Comparison of ENCODE assay signal across 25 cellular contexts in the genomic region with DNA sequence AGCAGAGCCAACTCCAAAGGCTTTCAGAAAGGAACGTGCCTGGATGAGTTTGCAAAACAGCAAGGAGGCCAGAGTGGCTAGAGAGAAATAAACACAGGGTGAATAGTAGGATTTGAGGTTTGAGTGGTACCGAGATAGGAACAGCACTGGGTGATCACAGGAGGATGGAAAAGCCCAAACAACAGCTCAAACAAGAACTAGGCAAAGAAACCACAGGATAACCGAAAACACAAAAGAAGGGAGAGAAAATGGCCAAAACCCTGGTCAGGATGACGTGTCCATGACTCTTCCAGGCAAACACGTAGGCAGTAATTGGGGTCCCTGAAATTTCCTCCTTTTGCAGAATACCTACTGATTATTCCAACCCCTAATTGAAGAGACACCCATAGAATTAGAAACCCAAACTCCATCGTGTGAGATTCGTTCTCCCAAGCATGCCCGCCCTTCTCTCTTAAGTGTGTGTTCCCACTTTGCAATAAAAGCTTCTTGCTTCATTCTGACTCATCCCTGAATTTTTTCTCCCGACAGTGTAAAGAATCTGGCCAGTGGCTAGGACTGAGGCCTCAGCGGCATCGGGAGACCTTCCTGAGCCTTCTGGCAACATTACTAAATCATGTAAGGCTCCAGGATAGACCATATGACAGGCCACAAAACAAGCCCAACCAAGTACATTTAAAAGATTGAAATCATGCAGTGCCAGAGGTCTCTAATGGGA. TPM values are rescaled to one million over a fixed set of nuclear protein-coding genes. Genes with fewer than 3 reads are reported as not detected.
DNase-seq lines count a peak whose midpoint lies in the region; ATAC-seq, FAIRE-seq and TF ChIP-seq lines count a peak whose summit lies in the region.
"Had no signal": no experiment of that assay in that cellular context is flagged by ENCODE, and none has a peak within 500 bp of the region (broad histone marks: within the 10 kb centered on the region; RNA-seq: fewer than 3 reads in every experiment).

No MANE protein-coding gene starts in this region.

- H4K20me1 ChIP-seq in GM23248 (ENCODE audit: insufficient read depth), result no peaks in the 10 kb centered on the region
- no peaks in the 10 kb centered on the region for H4K20me1 ChIP-seq in fibroblast of lung (ENCODE audit: control insufficient read depth, extremely low read depth, insufficient read depth, low read length)

- H3K9ac ChIP-seq in GM23248 (no peak overlapping the region), fibroblast of lung (ENCODE audit: insufficient read depth, low read length) (no peak overlapping the region)

- FAIRE-seq in RCC 7860 (lab: Jason Lieb, UNC), result peak; percentile 33
- FAIRE-seq: TTC549 had no signal

- no peak overlapping the region for H3K4me3 ChIP-seq in GM23248
- no peak overlapping the region for H3K4me3 ChIP-seq in fibroblast of lung (replicated peaks in 1 of 4; ENCODE audit: control extremely low read depth in 1 of 4, insufficient read depth in 1 of 4, low read depth in 3 of 4, low read length in 4 of 4)
- H3K4me3 ChIP-seq: hepatocyte, Peyer's patch, thyroid gland had no signal

- WGBS in GM23248 (ENCODE audit: low coverage in 1 of 2, low lambda C conversion rate in 2 of 2, missing lambda C conversion rate in 2 of 2), 2 experiments, result 48 to 55% methylated on average over 11 of the region's 11 CpGs

- TF ChIP-seq CTCF in fibroblast of lung (conservative IDR thresholded peaks at IDR 0.05 in 1 of 2, IDR thresholded peaks at IDR 0.05 in 1 of 2; ENCODE audit: low read depth in 1 of 2, low read length in 2 of 2), result no peak

- no peak overlapping the region for H3K27ac ChIP-seq in GM23248
- H3K27ac ChIP-seq in fibroblast of lung (ENCODE audit: insufficient read depth, low read length), result no peak overlapping the region
- H3K27ac ChIP-seq: hepatocyte, Peyer's patch, thyroid gland had no signal

- H3K4me2 ChIP-seq in GM23248 (ENCODE audit: unreplicated experiment) (no peak overlapping the region), fibroblast of lung (ENCODE audit: extremely low read depth, insufficient read depth, low read length) (no peak overlapping the region)
- H3K4me2 ChIP-seq: hepatocyte had no signal

- H3K36me3 ChIP-seq in GM23248 (ENCODE audit: low read depth) (no peaks in the 10 kb centered on the region), fibroblast of lung (ENCODE audit: control insufficient read depth, insufficient read depth, low read length) (no peaks in the 10 kb centered on the region)
- H3K36me3 ChIP-seq: Peyer's patch, thyroid gland had no signal

- no peaks in the 10 kb centered on the region for H3K4me1 ChIP-seq in GM23248 (ENCODE audit: insufficient read depth)
- H3K4me1 ChIP-seq in fibroblast of lung (ENCODE audit: control insufficient read depth, extremely low read depth, insufficient read depth, low read length), result no peaks in the 10 kb centered on the region
- H3K4me1 ChIP-seq: Peyer's patch, thyroid gland had no signal

- H3K27me3 ChIP-seq in GM23248 (replicated peaks; ENCODE audit: insufficient read depth) (no peaks in the 10 kb centered on the region), fibroblast of lung (ENCODE audit: control insufficient read depth, insufficient read depth, low read length) (no peaks in the 10 kb centered on the region)
- H3K27me3 ChIP-seq: Peyer's patch, thyroid gland had no signal

- H3F3A ChIP-seq in GM23248 (ENCODE audit: insufficient read depth), result no peaks in the 10 kb centered on the region

- no peak overlapping the region for H2AFZ ChIP-seq in GM23248
- no peak overlapping the region for H2AFZ ChIP-seq in fibroblast of lung (ENCODE audit: low read length)
- H2AFZ ChIP-seq: hepatocyte had no signal

- H3K79me2 ChIP-seq in GM23248 (ENCODE audit: insufficient read depth) (no peaks in the 10 kb centered on the region), fibroblast of lung (ENCODE audit: control insufficient read depth, insufficient read depth, low read length) (no peaks in the 10 kb centered on the region)
- H3K79me2 ChIP-seq: hepatocyte had no signal

- H3K9me3 ChIP-seq in GM23248 (ENCODE audit: low read depth), result no peaks in the 10 kb centered on the region
- no peaks in the 10 kb centered on the region for H3K9me3 ChIP-seq in fibroblast of lung (ENCODE audit: control insufficient read depth, insufficient read depth, low read depth, low read length)
- H3K9me3 ChIP-seq: Peyer's patch, thyroid gland had no signal

- in situ Hi-C loops in GM23248 (cut with MboI), result no loop called here

- peak; percentile 33 for DNase-seq in A172 (ENCODE audit: low spot score)
- peak; percentile 44 for DNase-seq in GM23248
- DNase-seq in RCC 7860 (ENCODE audit: low spot score), result peak; percentile 21
- DNase-seq in fibroblast of lung (ENCODE audit: low read depth in 2 of 2), result peak; percentile 14 to 27
- no peak for DNase-seq in stimulated activated naive CD8-positive, alpha-beta T cell treated with anti-CD3 and anti-CD28 coated beads, Interleukin-15, Interleukin-2, amounts not matched to agents 100 U/mL and 50 U/mL, for 24 hours
- DNase-seq: activated CD4-positive, alpha-beta T cell treated with anti-CD3 and anti-CD28 coated beads, Interleukin-2, amount 50 U/mL, for 1 hour; activated naive CD4-positive, alpha-beta T cell treated with anti-CD3 and anti-CD28 coated beads for 36 hours; activated T-cell treated with anti-CD3 and anti-CD28 coated beads for 4 hours; mesenchymal stem cell; NCI-H1048; NCI-H2107; NCI-H748 treated with DMSO at 0.1 percent for 48 hours; Peyer's patch; stimulated activated CD4-positive, alpha-beta T cell treated with anti-CD3 and anti-CD28 coated beads, Interleukin-12 subunit alpha, Interleukin-12 subunit beta, amount 100 ng/mL, for 4 hours; thyroid gland had no signal

- no peak for ATAC-seq in HG03469 (IDR thresholded peaks at IDR 0.05; ENCODE audit: unreplicated experiment)
- no peak for ATAC-seq in HG02798 (IDR thresholded peaks at IDR 0.05; ENCODE audit: poor library complexity, unreplicated experiment)
- no peak for ATAC-seq in GM21786 (IDR thresholded peaks at IDR 0.05; ENCODE audit: unreplicated experiment)
- ATAC-seq in stimulated activated naive CD8-positive, alpha-beta T cell treated with anti-CD3 and anti-CD28 coated beads, Interleukin-15, Interleukin-2, amounts not matched to agents 100 U/mL and 50 U/mL, for 24 hours, result no peak
- ATAC-seq: stimulated activated effector memory CD8-positive, alpha-beta T cell treated with anti-CD3 and anti-CD28 coated beads, Interleukin-12 subunit alpha, Interleukin-12 subunit beta, amount 100 ng/mL, for 72 hours had no signal

- H3K9me2 ChIP-seq in GM23248 (ENCODE audit: insufficient read depth), result no peaks in the 10 kb centered on the region

RNA-seq across cellular contexts. Expression of a gene that starts 11.2 kb away (rescaled TPM):
- total RNA-seq in A172 (2014; rRNA removed; shearing (Covaris generic)), result not detected in 2 replicates
- total RNA-seq in GM23248 (2014; rRNA removed; shearing (Covaris generic)), result not detected in 2 replicates
- polyA plus RNA-seq in GM23248 (2016; fragmentation: Nextera tagmentation; extraction: Ambion mirVana), result not detected in 2 replicates
- not detected in 2 replicates for total RNA-seq in fibroblast of lung
- polyA plus RNA-seq in fibroblast of lung, result not detected in 2 replicates
- polyA plus RNA-seq in fibroblast of lung (2012), result not detected in 2 replicates
- not detected in 2 replicates for polyA minus RNA-seq in fibroblast of lung (ENCODE audit: low replicate concordance)
- total RNA-seq: activated naive CD4-positive, alpha-beta T cell treated with anti-CD3 and anti-CD28 coated beads for 36 hours; kidney epithelial cell; pulmonary artery endothelial cell had no signal
- polyA plus RNA-seq: IgD-negative memory B cell, neural cell had no signal

RNA-seq across cellular contexts. Expression of a gene that starts 22.1 kb away (rescaled TPM):
- total RNA-seq in A172 (2014; rRNA removed; shearing (Covaris generic)), result 3.8 and 6.3 TPM in 2 replicates
- 4.8 and 6.6 TPM in 2 replicates for total RNA-seq in GM23248 (2014; rRNA removed; shearing (Covaris generic))
- 0.85 and 0.88 TPM in 2 replicates for polyA plus RNA-seq in GM23248 (2016; fragmentation: Nextera tagmentation; extraction: Ambion mirVana)
- 5.6 and 5.8 TPM in 2 replicates for total RNA-seq in fibroblast of lung
- polyA plus RNA-seq in fibroblast of lung, result 4.8 and 6.0 TPM in 2 replicates
- 2.7 and 3.7 TPM in 2 replicates for polyA plus RNA-seq in fibroblast of lung (2012)
- 13.7 and 14.3 TPM in 2 replicates for polyA minus RNA-seq in fibroblast of lung (ENCODE audit: low replicate concordance)
